9 cellular contexts compared by ENCODE assay signal in genomic region chr13:39451860-39452301, GRCh38.
DNase-seq lines count a peak whose midpoint lies in the region; ATAC-seq and TF ChIP-seq lines count a peak whose summit lies in the region.
"Had no signal": no experiment of that assay in that cellular context is flagged by ENCODE, and none has a peak within 500 bp of the region (broad histone marks: within the 10 kb centered on the region; RNA-seq: fewer than 3 reads in every experiment).

No MANE protein-coding gene starts in this region.

- H3K79me2 ChIP-seq in mesendoderm (ENCODE audit: control insufficient read depth, insufficient read depth, low read length), result no peaks in the 10 kb centered on the region

- no CpG with 5 or more reads among the region's 4 CpGs for WGBS in mesendoderm (ENCODE audit: extremely low coverage, insufficient coverage, low lambda C conversion rate)
- 60% methylated on average over 4 of the region's 4 CpGs for WGBS in prostate gland

- TF ChIP-seq CTCF in NB4 (IDR thresholded peaks at IDR 0.05; ENCODE audit: low read depth, low read length) (no peak), GM10266 (IDR thresholded peaks at IDR 0.05; ENCODE audit: control insufficient read depth, insufficient read depth, low read depth, missing control alignments) (no peak), prostate gland (IDR thresholded peaks at IDR 0.05) (no peak)

- H4K5ac ChIP-seq in mesendoderm (ENCODE audit: low read length), result no peak overlapping the region

- no peaks in the 10 kb centered on the region for H3K9me3 ChIP-seq in prostate gland

- H2BK5ac ChIP-seq in mesendoderm (ENCODE audit: low read length), result no peak overlapping the region

- TF ChIP-seq POLR2A in NB4 (IDR thresholded peaks at IDR 0.05; ENCODE audit: extremely low read depth, insufficient read length) (no peak), prostate gland (IDR thresholded peaks at IDR 0.05) (no peak)

- no peak overlapping the region for H3K9ac ChIP-seq in mesendoderm (ENCODE audit: low read length)

- H3K56ac ChIP-seq in mesendoderm (ENCODE audit: low read length), result no peak overlapping the region

- H3K4me1 ChIP-seq in mesendoderm (ENCODE audit: control insufficient read depth, low read depth, low read length) (no peaks in the 10 kb centered on the region), prostate gland (replicated peaks) (no peaks in the 10 kb centered on the region)

- no peak overlapping the region for H3K23ac ChIP-seq in mesendoderm (ENCODE audit: low read length)

- DNase-seq in CMK (ENCODE audit: low read depth), result peak; percentile 15
- DNase-seq in NB4 (ENCODE audit: low read depth), result peak; percentile 94
- no peak for DNase-seq in mesendoderm
- DNase-seq in activated effector memory CD4-positive, alpha-beta T cell treated with Interleukin-2 at 50 U/mL for 16 hours, result no peak
- DNase-seq in GM10266 (ENCODE audit: extremely low spot score), result no peak
- DNase-seq in prostate gland (ENCODE audit: low spot score), result no peak

- no peak overlapping the region for H3K4me2 ChIP-seq in mesendoderm (ENCODE audit: low read length)

- intact Hi-C loops in prostate gland (cut with DNase I), result no loop called here

- H3K18ac ChIP-seq in mesendoderm (ENCODE audit: low read length), result no peak overlapping the region

- no peak overlapping the region for H2AK5ac ChIP-seq in mesendoderm (ENCODE audit: low read length)

- no peaks in the 10 kb centered on the region for H3K79me1 ChIP-seq in mesendoderm (ENCODE audit: low read length)

- no peak overlapping the region for H2BK15ac ChIP-seq in mesendoderm (replicated peaks; ENCODE audit: low read depth)

- H3K27me3 ChIP-seq in mesendoderm (ENCODE audit: insufficient read depth, low read length, poor library complexity), result no peaks in the 10 kb centered on the region
- H3K27me3 ChIP-seq in prostate gland (replicated peaks; ENCODE audit: insufficient read depth), result no peaks in the 10 kb centered on the region

- no peak overlapping the region for H2BK120ac ChIP-seq in mesendoderm (ENCODE audit: low read depth, low read length)

- peak overlapping the region; percentile 16 for H3K27ac ChIP-seq in angular gyrus (ENCODE audit: low read depth, low read length)
- H3K27ac ChIP-seq in mesendoderm (ENCODE audit: low read depth, low read length), result no peak overlapping the region
- no peak overlapping the region for H3K27ac ChIP-seq in prostate gland

- no peak for ATAC-seq in HG03565 (IDR thresholded peaks at IDR 0.05; ENCODE audit: unreplicated experiment)
- ATAC-seq: activated CD4-positive, CD25-positive, alpha-beta regulatory T cell treated with anti-CD3 and anti-CD28 coated beads, Interleukin-2, amount 50 U/mL, for 24 hours had no signal

- H3K4me3 ChIP-seq in NB4 (ENCODE audit: low read depth, low read length) (peak overlapping the region; percentile 52), mesendoderm (ENCODE audit: low read length) (no peak overlapping the region), prostate gland (no peak overlapping the region)

- H3K4ac ChIP-seq in mesendoderm (ENCODE audit: low read depth, low read length), result no peak overlapping the region

- H4K8ac ChIP-seq in mesendoderm (ENCODE audit: low read depth, low read length), result peak overlapping the region; percentile 81

- H3K36me3 ChIP-seq in mesendoderm (ENCODE audit: control insufficient read depth, insufficient read depth, low read length) (no peaks in the 10 kb centered on the region), prostate gland (no peaks in the 10 kb centered on the region)

Comparison
In these comparisons a context has a peak if more than half of its experiments do, and no peak if none do; other contexts are left out.
1. DNase-seq: peak in CMK (single experiment) and NB4 (single experiment); none in mesendoderm (single experiment), activated effector memory CD4-positive, alpha-beta T cell treated with Interleukin-2 at 50 U/mL for 16 hours (single experiment), GM10266 (single experiment) and prostate gland (single experiment).